In the genomic region with DNA sequence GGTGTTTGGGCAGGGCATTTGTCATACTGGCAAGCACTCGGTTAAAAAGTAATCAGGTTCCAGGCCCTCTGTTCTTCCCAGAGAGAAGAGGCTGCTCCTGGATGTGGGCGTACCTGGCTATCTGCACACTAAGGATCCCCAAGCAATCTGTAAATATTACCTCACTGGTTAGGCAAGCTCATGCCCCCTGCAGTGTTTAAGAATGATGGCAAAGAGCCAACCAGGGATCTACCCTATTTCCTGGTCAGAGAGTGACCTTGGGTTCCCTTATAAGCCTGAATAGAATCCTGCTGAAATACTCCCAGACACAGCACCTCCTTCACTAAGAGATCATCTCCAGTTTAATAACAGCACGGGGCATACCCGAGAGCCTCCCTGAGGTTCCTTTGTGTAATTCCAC, we compare ENCODE assay signal across 14 cellular contexts.
DNase-seq lines count a peak whose midpoint lies in the region; ATAC-seq and TF ChIP-seq lines count a peak whose summit lies in the region.
"Had no signal": no experiment of that assay in that cellular context is flagged by ENCODE, and none has a peak within 500 bp of the region (broad histone marks: within the 10 kb centered on the region; RNA-seq: fewer than 3 reads in every experiment).

No MANE protein-coding gene starts in this region.

- TF ChIP-seq CTCF in epithelial cell of esophagus (IDR thresholded peaks at IDR 0.05; ENCODE audit: insufficient read depth, low read depth, low read length, missing control alignments) (no peak), prostate gland (IDR thresholded peaks at IDR 0.05) (no peak)

- no peaks in the 10 kb centered on the region for H3K4me1 ChIP-seq in prostate gland (replicated peaks)
- H3K4me1 ChIP-seq: uterus had no signal

- 51% methylated on average over 4 of the region's 4 CpGs for WGBS in prostate gland

- H3K4me3 ChIP-seq in epithelial cell of esophagus (ENCODE audit: low read length) = no peak overlapping the region
- H3K4me3 ChIP-seq in prostate gland = no peak overlapping the region
- H3K4me3 ChIP-seq: uterus had no signal

- H3K9me3 ChIP-seq in prostate gland = no peaks in the 10 kb centered on the region
- H3K9me3 ChIP-seq: SK-N-SH, uterus had no signal

- no peaks in the 10 kb centered on the region for H3K36me3 ChIP-seq in prostate gland
- H3K36me3 ChIP-seq: uterus had no signal

- ATAC-seq in HG02973 (IDR thresholded peaks at IDR 0.05; ENCODE audit: unreplicated experiment) = no peak
- ATAC-seq: activated naive CD8-positive, alpha-beta T cell treated with anti-CD3 and anti-CD28 coated beads, Interleukin-2, amount 50 U/mL, for 24 hours had no signal

- no peaks in the 10 kb centered on the region for H3K27me3 ChIP-seq in prostate gland (replicated peaks; ENCODE audit: insufficient read depth)
- H3K27me3 ChIP-seq: uterus had no signal

- no peak for TF ChIP-seq POLR2A in prostate gland (IDR thresholded peaks at IDR 0.05)

- H3K27ac ChIP-seq in prostate gland = peak overlapping the region; percentile 23 to 42
- H3K27ac ChIP-seq: uterus had no signal

- DNase-seq in HK-2 (ENCODE audit: unreplicated experiment) (peak; percentile 67), NCI-H69 (lab: John Stamatoyannopoulos, UW) (peak; percentile 96), epithelial cell of esophagus (ENCODE audit: low read depth) (peak; percentile 22), prostate gland (ENCODE audit: low spot score) (no peak), activated gamma-delta T cell (lab: John Stamatoyannopoulos, UW) (no peak), NCI-H1092 treated with DMSO at 0.1 percent for 48 hours (lab: John Stamatoyannopoulos, UW) (no peak)
- DNase-seq: activated naive CD8-positive, alpha-beta T cell treated with anti-CD3 and anti-CD28 coated beads, Interleukin-2, amount 50 U/mL, for 24 hours; cerebellar nuclear complex; glutamatergic neuron; islet precursor cell; retina; SK-N-SH; uterus had no signal

- intact Hi-C loops in prostate gland (cut with DNase I) = no loop called here

Comparison
In these comparisons a context has a peak if more than half of its experiments do, and no peak if none do; other contexts are left out.
1. DNase-seq: peak in HK-2 (single experiment), NCI-H69 (single experiment) and epithelial cell of esophagus (single experiment); none in prostate gland (single experiment), activated gamma-delta T cell (single experiment) and NCI-H1092 treated with DMSO at 0.1 percent for 48 hours (single experiment).